ENCODE assay signal across 8 cellular contexts in genomic region chr17:8137645-8138342, GRCh38. TPM values are rescaled to one million over a fixed set of nuclear protein-coding genes. Genes with fewer than 3 reads are reported as not detected.
DNase-seq lines count a peak whose midpoint lies in the region; ATAC-seq, FAIRE-seq and TF ChIP-seq lines count a peak whose summit lies in the region.
"Had no signal": no experiment of that assay in that cellular context is flagged by ENCODE, and none has a peak within 500 bp of the region (broad histone marks: within the 10 kb centered on the region; RNA-seq: fewer than 3 reads in every experiment).

No MANE protein-coding gene starts in this region.

- DNase-seq in GM23338 (ENCODE audit: low spot score): no peak
- DNase-seq in K562 (ENCODE audit: extremely low read depth in 1 of 4, low spot score in 3 of 4): peak in 1 of 4 experiments; percentile 34
- DNase-seq in ovary: peak in 4 of 5 donors; percentile 25 to 53 (median 50)
- DNase-seq in AG08396 (ENCODE audit: low spot score): no peak
- no peak for DNase-seq in stimulated activated naive CD8-positive, alpha-beta T cell treated with anti-CD3 and anti-CD28 coated beads, Interleukin-15, Interleukin-2, amounts not matched to agents 100 U/mL and 50 U/mL, for 24 hours
- no peak for DNase-seq in NCI-H446 treated with DMSO at 0.1 percent for 48 hours (lab: John Stamatoyannopoulos, UW)

- H3K4me1 ChIP-seq in GM23338 (ENCODE audit: insufficient read depth): peaks cover 21% of the 10 kb centered on the region
- peaks cover 6 to 31% of the 10 kb centered on the region in 2 experiments; a peak in 4 of 5 replicates for H3K4me1 ChIP-seq in K562 (replicated peaks in 1 of 2; ENCODE audit: control insufficient read depth in 2 of 2, insufficient read depth in 2 of 2, low read length in 2 of 2)
- no peaks in the 10 kb centered on the region for H3K4me1 ChIP-seq in ovary (ENCODE audit: insufficient read depth)

- no peak for TF ChIP-seq EP300 in K562 (IDR thresholded peaks at IDR 0.05; ENCODE audit: low read length)
- TF ChIP-seq EP300 in ovary (IDR thresholded peaks at IDR 0.05): no peak

- H3K9me1 ChIP-seq in K562 (ENCODE audit: control insufficient read depth, insufficient read depth, low read length): no peaks in the 10 kb centered on the region

- CTCF ChIA-PET in K562 (lab: Yijun Ruan, JAX; ENCODE audit: low intra/inter-chr PET ratio): interaction anchor here (0.6 kb wide), 2 partner anchors 21 to 99 kb away, joined by 3 to 4 read pairs; no protein-coding TSS in a partner anchor

- H3K9me3 Mint-ChIP-seq in GM23338: peaks cover 4% of the 10 kb centered on the region; the same call in 1 of the 3 replicates
- H3K9me3 Mint-ChIP-seq: activated naive CD4-positive, alpha-beta T cell treated with anti-CD3 and anti-CD28 coated beads, Interleukin-2, amount 50 U/mL, for 24 hours had no signal

- H3K36me3 ChIP-seq in GM23338 (ENCODE audit: insufficient read depth) (peaks cover 7% of the 10 kb centered on the region; the same call in 1 of the 2 replicates), K562 (ENCODE audit: control insufficient read depth, insufficient read depth, low read length) (peaks cover 26% of the 10 kb centered on the region; the same call in 1 of the 3 replicates), ovary (no peaks in the 10 kb centered on the region)

- H3K27ac ChIP-seq in GM23338 (ENCODE audit: low read depth): no peak overlapping the region
- H3K27ac ChIP-seq in K562 (ENCODE audit: extremely low read depth, low read depth, low read length): peak overlapping the region; percentile 95
- peak overlapping the region; percentile 42 to 84 for H3K27ac ChIP-seq in ovary

- FAIRE-seq in K562 (lab: Jason Lieb, UNC): peak; percentile 6

- peaks cover 32% of the 10 kb centered on the region for H3F3A ChIP-seq in GM23338 (replicated peaks; ENCODE audit: low read depth)

- no peak for TF ChIP-seq CTCF in GM23338 (conservative IDR thresholded peaks at IDR 0.05; ENCODE audit: low read depth in 2 of 2)
- TF ChIP-seq CTCF in K562 (IDR thresholded peaks at IDR 0.05 in 2 of 3, conservative IDR thresholded peaks at IDR 0.05 in 1 of 3; ENCODE audit: insufficient read depth in 2 of 3, low read depth in 1 of 3, low read length in 3 of 3): no peak
- TF ChIP-seq CTCF in ovary (IDR thresholded peaks at IDR 0.05): no peak

- TF ChIP-seq POLR2A in K562 (conservative IDR thresholded peaks at IDR 0.05): no peak
- TF ChIP-seq POLR2A in ovary (IDR thresholded peaks at IDR 0.05): no peak

- H3K79me2 ChIP-seq in GM23338 (replicated peaks; ENCODE audit: insufficient read depth) (no peaks in the 10 kb centered on the region), K562 (ENCODE audit: control insufficient read depth, insufficient read depth, low read length) (no peaks in the 10 kb centered on the region)

- H3K4me2 ChIP-seq in GM23338 (peak overlapping the region; percentile 91), K562 (ENCODE audit: insufficient read depth, low read length) (peak overlapping the region; percentile 92)

- H3K4me3 ChIP-seq in GM23338 (peak overlapping the region; percentile 82), K562 (peak overlapping the region; percentile 59), ovary (peak overlapping the region; percentile 0)

- no TSS peak for BruUV-seq in K562 (replicated peaks; lab: Mats Ljungman, UMichigan)

- in situ Hi-C loops in K562 (cut with MboI): no loop called here

- intact Hi-C loops in K562 (cut with micrococcal nuclease): loop anchor here (1.0 to 5.0 kb wide), 6 partner anchors 17 to 165 kb away; no protein-coding TSS in a partner anchor
- intact Hi-C loops in ovary (cut with DNase I): loop anchor here in 2 of 4 donors (2.0 to 5.0 kb wide), 3 partner anchors 23 to 155 kb away; no protein-coding TSS in a partner anchor

- POLR2A ChIA-PET in K562 (lab: Yijun Ruan, JAX): interaction anchor here (0.7 to 2.8 kb wide), 7 partner anchors 11 to 91 kb away, joined by 3 to 14 read pairs (median 4); no protein-coding TSS in a partner anchor

- peaks cover 21% of the 10 kb centered on the region for H3K27me3 ChIP-seq in GM23338 (ENCODE audit: insufficient read depth)
- H3K27me3 ChIP-seq in K562 (ENCODE audit: control insufficient read depth in 2 of 2, insufficient read depth in 2 of 2, low read length in 2 of 2): no peaks in the 10 kb centered on the region
- H3K27me3 ChIP-seq in ovary: no peaks in the 10 kb centered on the region

- 15% methylated on average over 21 of the region's 21 CpGs for WGBS in K562 (ENCODE audit: insufficient coverage, low coverage, missing lambda C conversion rate)
- 23 to 32% (median 29%) methylated on average over 21 of the region's 21 CpGs for WGBS in ovary, 3 donors

- peak overlapping the region; percentile 97 for H2AFZ ChIP-seq in GM23338
- peak overlapping the region; percentile 90 for H2AFZ ChIP-seq in K562 (ENCODE audit: low read depth, low read length)

- no peaks in the 10 kb centered on the region for H3K9me3 ChIP-seq in K562 (replicated peaks; ENCODE audit: control insufficient read depth, insufficient read depth, low read depth, low read length)
- no peaks in the 10 kb centered on the region for H3K9me3 ChIP-seq in ovary

- peaks cover 13% of the 10 kb centered on the region for H3K27me3 Mint-ChIP-seq in GM23338 (ENCODE audit: insufficient read depth, low read depth, poor library complexity)
- H3K27me3 Mint-ChIP-seq: activated naive CD4-positive, alpha-beta T cell treated with anti-CD3 and anti-CD28 coated beads, Interleukin-2, amount 50 U/mL, for 24 hours had no signal

- H3K9me2 ChIP-seq in GM23338 (ENCODE audit: insufficient read depth): no peaks in the 10 kb centered on the region

- peaks cover 13% of the 10 kb centered on the region for H3K4me1 Mint-ChIP-seq in GM23338
- H3K4me1 Mint-ChIP-seq: activated naive CD4-positive, alpha-beta T cell treated with anti-CD3 and anti-CD28 coated beads, Interleukin-2, amount 50 U/mL, for 24 hours had no signal

- H3K9ac ChIP-seq in K562 (ENCODE audit: insufficient read depth in 1 of 2, low read depth in 2 of 2, low read length in 2 of 2): peak overlapping the region; percentile 86 to 87; a peak in 3 of 4 replicates

- no peak for TF ChIP-seq RAD21 in K562 (CRISPR knock-in tag; conservative IDR thresholded peaks at IDR 0.05 in 1 of 2, IDR thresholded peaks at IDR 0.05 in 1 of 2)

- no peaks in the 10 kb centered on the region for H4K20me1 ChIP-seq in GM23338 (replicated peaks; ENCODE audit: insufficient read depth)
- 0 out of 2 replicates have a peak, but pooled peaks cover 2% of the 10 kb centered on the region for H4K20me1 ChIP-seq in K562 (replicated peaks; ENCODE audit: control insufficient read depth, insufficient read depth, low read length)

- ATAC-seq in GM23338 (no peak), K562 (no peak)
- no peak for ATAC-seq in stimulated activated naive CD8-positive, alpha-beta T cell treated with anti-CD3 and anti-CD28 coated beads, Interleukin-15, Interleukin-2, amounts not matched to agents 100 U/mL and 50 U/mL, for 24 hours

- no peak overlapping the region for H3K4me3 Mint-ChIP-seq in GM23338
- H3K4me3 Mint-ChIP-seq: activated naive CD4-positive, alpha-beta T cell treated with anti-CD3 and anti-CD28 coated beads, Interleukin-2, amount 50 U/mL, for 24 hours had no signal

- H3K27ac Mint-ChIP-seq in GM23338: no peak overlapping the region
- H3K27ac Mint-ChIP-seq: activated naive CD4-positive, alpha-beta T cell treated with anti-CD3 and anti-CD28 coated beads, Interleukin-2, amount 50 U/mL, for 24 hours had no signal

- H3K36me3 Mint-ChIP-seq in GM23338 (ENCODE audit: low read depth): peaks cover 17% of the 10 kb centered on the region
- H3K36me3 Mint-ChIP-seq: activated naive CD4-positive, alpha-beta T cell treated with anti-CD3 and anti-CD28 coated beads, Interleukin-2, amount 50 U/mL, for 24 hours had no signal

RNA-seq across cellular contexts. Expression of gene HES7, which starts 13.9 kb away (rescaled TPM):
- 0.14 TPM in 1 of 2 replicates, not detected in the other for total RNA-seq in GM23338 (2014; rRNA removed; shearing (Covaris generic))
- polyA plus RNA-seq in GM23338 (2016; fragmentation: Nextera tagmentation; extraction: Ambion mirVana): 0.24 TPM in 1 of 2 replicates, not detected in the other
- total RNA-seq in K562 (2011; cell fraction: chromatin; rRNA removed; ENCODE audit: low replicate concordance): 0.51 and 1.1 TPM in 2 replicates
- 0.92 and 1.2 TPM in 2 replicates for total RNA-seq in K562 (2011; cell fraction: nucleolus; rRNA removed)
- 0.66 and 1.3 TPM in 2 replicates for total RNA-seq in K562 (2011; cell fraction: nucleoplasm; rRNA removed)
- total RNA-seq in K562 (2014; rRNA removed): 0.09 and 0.45 TPM in 2 replicates
- total RNA-seq in K562 (2014; rRNA removed; fragmentation: Illumina TruSeq; extraction: Trizol): 0.22 TPM in 1 of 2 replicates, not detected in the other
- not detected in 2 replicates for total RNA-seq in K562 (2015; rRNA removed; fragmentation: Illumina TruSeq; extraction: Trizol)
- 1.1 and 2.2 TPM in 2 replicates for total RNA-seq in K562 (2021)
- polyA plus RNA-seq in K562 (2011; rRNA removed): 0.14 and 0.31 TPM in 2 replicates
- polyA plus RNA-seq in K562 (2011; cell fraction: cytosol; rRNA removed): 0.16 and 0.94 TPM in 2 replicates
- polyA plus RNA-seq in K562 (2011; cell fraction: nucleus; rRNA removed): 1.4 and 3.3 TPM in 2 replicates
- 0.22 and 0.29 TPM in 2 replicates for polyA plus RNA-seq in K562 (2012)
- 0.11 and 0.13 TPM in 2 replicates for polyA plus RNA-seq in K562 (2014; fragmentation: Illumina TruSeq; extraction: Trizol)
- polyA plus RNA-seq in K562 (2014; fragmentation: Nextera tagmentation; extraction: Ambion mirVana): under 1 TPM; 0.03 to 0.06 TPM
- polyA plus RNA-seq in K562 (2014; rRNA removed): 0.16 and 1.7 TPM in 2 replicates
- 0.11 TPM in 1 of 2 replicates, not detected in the other for polyA minus RNA-seq in K562 (2011; rRNA and poly(A)+ RNA removed)
- polyA minus RNA-seq in K562 (2011; cell fraction: cytosol; rRNA and poly(A)+ RNA removed): not detected in 2 replicates
- polyA minus RNA-seq in K562 (2011; cell fraction: nucleus; rRNA and poly(A)+ RNA removed): 0.56 and 0.94 TPM in 2 replicates
- under 1 TPM in 6 of 7 donors, not detected in 1; 0.11 to 0.97 (median 0.81) TPM for total RNA-seq in ovary
- under 1 TPM in 1 of 2 donors, not detected in 1; 0.25 TPM for polyA plus RNA-seq in ovary

RNA-seq across cellular contexts. Expression of gene PER1, which starts 14.4 kb away (rescaled TPM):
- total RNA-seq in GM23338 (2014; rRNA removed; shearing (Covaris generic)): 36.1 and 40.5 TPM in 2 replicates
- polyA plus RNA-seq in GM23338 (2016; fragmentation: Nextera tagmentation; extraction: Ambion mirVana) (12.2 and 12.4 TPM in 2 replicates), K562 (2011; rRNA removed) (3.4 and 11.1 TPM in 2 replicates), K562 (2014; fragmentation: Illumina TruSeq; extraction: Trizol) (6.7 and 11.2 TPM in 2 replicates), K562 (2014; fragmentation: Nextera tagmentation; extraction: Ambion mirVana) (under 1 TPM; 0.13 to 0.25 TPM), K562 (2014; rRNA removed) (11.0 TPM in 2 replicates), ovary (100 to 1,000 TPM in 1 of 2 donors, 10 to 100 TPM in 1; 12.8 to 164 TPM)
- total RNA-seq in K562 (2011; cell fraction: chromatin; rRNA removed; ENCODE audit: low replicate concordance): 48.2 and 140 TPM in 2 replicates
- 69.2 and 70.9 TPM in 2 replicates for total RNA-seq in K562 (2011; cell fraction: nucleolus; rRNA removed)
- 56.7 and 63.2 TPM in 2 replicates for total RNA-seq in K562 (2011; cell fraction: nucleoplasm; rRNA removed)
- total RNA-seq in K562 (2014; rRNA removed) (4.5 and 10.5 TPM in 2 replicates), K562 (2014; rRNA removed; fragmentation: Illumina TruSeq; extraction: Trizol) (1.3 and 2.1 TPM in 2 replicates), K562 (2015; rRNA removed; fragmentation: Illumina TruSeq; extraction: Trizol) (1.6 and 2.0 TPM in 2 replicates), K562 (2021) (24.4 and 26.0 TPM in 2 replicates), ovary (100 to 1,000 TPM in 6 of 7 donors, 10 to 100 TPM in 1; 74.9 to 394 (median 165) TPM)
- polyA plus RNA-seq in K562 (2011; cell fraction: cytosol; rRNA removed): 2.9 and 4.2 TPM in 2 replicates
- polyA plus RNA-seq in K562 (2011; cell fraction: nucleus; rRNA removed): 21.8 and 47.2 TPM in 2 replicates
- polyA plus RNA-seq in K562 (2012): 8.0 and 12.4 TPM in 2 replicates
- polyA minus RNA-seq in K562 (2011; rRNA and poly(A)+ RNA removed): 3.6 and 5.6 TPM in 2 replicates
- 14.1 and 21.2 TPM in 2 replicates for polyA minus RNA-seq in K562 (2011; cell fraction: cytosol; rRNA and poly(A)+ RNA removed)
- 17.4 and 17.8 TPM in 2 replicates for polyA minus RNA-seq in K562 (2011; cell fraction: nucleus; rRNA and poly(A)+ RNA removed)

RNA-seq across cellular contexts. Expression of gene ALOXE3, which starts 19.5 kb away (rescaled TPM):
- 0.10 and 1.6 TPM in 2 replicates for total RNA-seq in GM23338 (2014; rRNA removed; shearing (Covaris generic))
- 0.27 TPM in 1 of 2 replicates, not detected in the other for polyA plus RNA-seq in GM23338 (2016; fragmentation: Nextera tagmentation; extraction: Ambion mirVana)
- total RNA-seq in K562 (2011; cell fraction: chromatin; rRNA removed; ENCODE audit: low replicate concordance): 0.12 TPM in 1 of 2 replicates, not detected in the other
- total RNA-seq in K562 (2011; cell fraction: nucleolus; rRNA removed): not detected in 2 replicates
- total RNA-seq in K562 (2011; cell fraction: nucleoplasm; rRNA removed): not detected in 2 replicates
- total RNA-seq in K562 (2014; rRNA removed): not detected in 2 replicates
- total RNA-seq in K562 (2014; rRNA removed; fragmentation: Illumina TruSeq; extraction: Trizol): not detected in 2 replicates
- total RNA-seq in K562 (2015; rRNA removed; fragmentation: Illumina TruSeq; extraction: Trizol): 0.04 TPM in 1 of 2 replicates, not detected in the other
- not detected in 2 replicates for total RNA-seq in K562 (2021)
- not detected in 2 replicates for polyA plus RNA-seq in K562 (2011; rRNA removed)
- not detected in 2 replicates for polyA plus RNA-seq in K562 (2011; cell fraction: cytosol; rRNA removed)
- 0.03 and 0.06 TPM in 2 replicates for polyA plus RNA-seq in K562 (2011; cell fraction: nucleus; rRNA removed)
- polyA plus RNA-seq in K562 (2012): 0.14 TPM in 1 of 2 replicates, not detected in the other
- polyA plus RNA-seq in K562 (2014; fragmentation: Illumina TruSeq; extraction: Trizol): not detected in 2 replicates
- not detected for polyA plus RNA-seq in K562 (2014; fragmentation: Nextera tagmentation; extraction: Ambion mirVana)
- 0.04 TPM in 1 of 2 replicates, not detected in the other for polyA plus RNA-seq in K562 (2014; rRNA removed)
- polyA minus RNA-seq in K562 (2011; rRNA and poly(A)+ RNA removed): not detected in 2 replicates
- not detected in 2 replicates for polyA minus RNA-seq in K562 (2011; cell fraction: cytosol; rRNA and poly(A)+ RNA removed)
- not detected in 2 replicates for polyA minus RNA-seq in K562 (2011; cell fraction: nucleus; rRNA and poly(A)+ RNA removed)
- total RNA-seq in ovary: not detected
- under 1 TPM in 1 of 2 donors, not detected in 1; 0.07 TPM for polyA plus RNA-seq in ovary
- total RNA-seq: posterior vena cava had no signal

RNA-seq across cellular contexts. Expression of gene VAMP2, which starts 25.0 kb away (rescaled TPM):
- total RNA-seq in GM23338 (2014; rRNA removed; shearing (Covaris generic)): 6.9 and 9.8 TPM in 2 replicates
- 25.4 and 32.3 TPM in 2 replicates for polyA plus RNA-seq in GM23338 (2016; fragmentation: Nextera tagmentation; extraction: Ambion mirVana)
- total RNA-seq in K562 (2011; cell fraction: chromatin; rRNA removed; ENCODE audit: low replicate concordance): 54.5 and 58.1 TPM in 2 replicates
- 32.9 and 33.8 TPM in 2 replicates for total RNA-seq in K562 (2011; cell fraction: nucleolus; rRNA removed)
- total RNA-seq in K562 (2011; cell fraction: nucleoplasm; rRNA removed): 75.0 and 137 TPM in 2 replicates
- 5.9 and 6.0 TPM in 2 replicates for total RNA-seq in K562 (2014; rRNA removed)
- 4.8 and 5.5 TPM in 2 replicates for total RNA-seq in K562 (2014; rRNA removed; fragmentation: Illumina TruSeq; extraction: Trizol)
- 4.4 and 4.9 TPM in 2 replicates for total RNA-seq in K562 (2015; rRNA removed; fragmentation: Illumina TruSeq; extraction: Trizol)
- total RNA-seq in K562 (2021): 17.5 and 23.4 TPM in 2 replicates
- polyA plus RNA-seq in K562 (2011; rRNA removed): 13.4 and 22.8 TPM in 2 replicates
- 13.3 and 24.8 TPM in 2 replicates for polyA plus RNA-seq in K562 (2011; cell fraction: cytosol; rRNA removed)
- 83.4 and 84.6 TPM in 2 replicates for polyA plus RNA-seq in K562 (2011; cell fraction: nucleus; rRNA removed)
- 24.0 and 57.3 TPM in 2 replicates for polyA plus RNA-seq in K562 (2012)
- 28.1 and 31.8 TPM in 2 replicates for polyA plus RNA-seq in K562 (2014; fragmentation: Illumina TruSeq; extraction: Trizol)
- polyA plus RNA-seq in K562 (2014; fragmentation: Nextera tagmentation; extraction: Ambion mirVana): 1 to 10 TPM; 2.3 to 3.2 TPM
- 22.9 and 23.3 TPM in 2 replicates for polyA plus RNA-seq in K562 (2014; rRNA removed)
- polyA minus RNA-seq in K562 (2011; rRNA and poly(A)+ RNA removed): 4.4 and 4.6 TPM in 2 replicates
- 4.1 and 5.7 TPM in 2 replicates for polyA minus RNA-seq in K562 (2011; cell fraction: cytosol; rRNA and poly(A)+ RNA removed)
- polyA minus RNA-seq in K562 (2011; cell fraction: nucleus; rRNA and poly(A)+ RNA removed): 10.6 and 12.4 TPM in 2 replicates
- 100 to 1,000 TPM in 4 of 7 donors, 10 to 100 TPM in 3; 35.5 to 147 (median 118) TPM for total RNA-seq in ovary
- polyA plus RNA-seq in ovary: 100 to 1,000 TPM in 1 of 2 donors, 10 to 100 TPM in 1; 99.2 to 233 TPM

RNA-seq across cellular contexts. Expression of gene TMEM107, which starts 38.4 kb away (rescaled TPM):
- 11.0 and 20.4 TPM in 2 replicates for total RNA-seq in GM23338 (2014; rRNA removed; shearing (Covaris generic))
- 10.8 and 16.3 TPM in 2 replicates for polyA plus RNA-seq in GM23338 (2016; fragmentation: Nextera tagmentation; extraction: Ambion mirVana)
- total RNA-seq in K562 (2011; cell fraction: chromatin; rRNA removed; ENCODE audit: low replicate concordance): 42.3 and 63.3 TPM in 2 replicates
- total RNA-seq in K562 (2011; cell fraction: nucleolus; rRNA removed): 76.2 and 101 TPM in 2 replicates
- 131 and 204 TPM in 2 replicates for total RNA-seq in K562 (2011; cell fraction: nucleoplasm; rRNA removed)
- 11.4 and 15.5 TPM in 2 replicates for total RNA-seq in K562 (2014; rRNA removed)
- total RNA-seq in K562 (2014; rRNA removed; fragmentation: Illumina TruSeq; extraction: Trizol): 24.0 and 28.1 TPM in 2 replicates
- total RNA-seq in K562 (2015; rRNA removed; fragmentation: Illumina TruSeq; extraction: Trizol): 16.8 and 16.9 TPM in 2 replicates
- total RNA-seq in K562 (2021): 16.3 and 16.8 TPM in 2 replicates
- polyA plus RNA-seq in K562 (2011; rRNA removed): 23.1 and 26.2 TPM in 2 replicates
- polyA plus RNA-seq in K562 (2011; cell fraction: cytosol; rRNA removed): 30.2 and 33.9 TPM in 2 replicates
- 38.7 and 40.6 TPM in 2 replicates for polyA plus RNA-seq in K562 (2011; cell fraction: nucleus; rRNA removed)
- polyA plus RNA-seq in K562 (2012): 18.6 and 19.9 TPM in 2 replicates
- 7.1 and 9.7 TPM in 2 replicates for polyA plus RNA-seq in K562 (2014; fragmentation: Illumina TruSeq; extraction: Trizol)
- 10 to 100 TPM; 17.4 to 19.5 TPM for polyA plus RNA-seq in K562 (2014; fragmentation: Nextera tagmentation; extraction: Ambion mirVana)
- 12.5 and 16.7 TPM in 2 replicates for polyA plus RNA-seq in K562 (2014; rRNA removed)
- polyA minus RNA-seq in K562 (2011; rRNA and poly(A)+ RNA removed): 56.1 and 92.4 TPM in 2 replicates
- polyA minus RNA-seq in K562 (2011; cell fraction: cytosol; rRNA and poly(A)+ RNA removed): 26.4 and 31.2 TPM in 2 replicates
- 63.1 and 97.3 TPM in 2 replicates for polyA minus RNA-seq in K562 (2011; cell fraction: nucleus; rRNA and poly(A)+ RNA removed)
- total RNA-seq in ovary: 10 to 100 TPM in 5 of 7 donors, 1 to 10 TPM in 2; 7.5 to 57.6 (median 16.1) TPM
- polyA plus RNA-seq in ovary: 10 to 100 TPM in 1 of 2 donors, 1 to 10 TPM in 1; 8.2 to 10.3 TPM

Comparison
In these comparisons a context has a peak if more than half of its experiments do, and no peak if none do; other contexts are left out.
1. DNase-seq: peak in ovary (4 of 5); none in GM23338 (single experiment), AG08396 (single experiment), stimulated activated naive CD8-positive, alpha-beta T cell treated with anti-CD3 and anti-CD28 coated beads, Interleukin-15, Interleukin-2, amounts not matched to agents 100 U/mL and 50 U/mL, for 24 hours (single experiment) and NCI-H446 treated with DMSO at 0.1 percent for 48 hours (single experiment).
2. H3K4me3 ChIP-seq: peak in every context shown above with its lines; median percentile 82 in GM23338; 59 in K562; 0 in ovary.